In the genomic region with DNA sequence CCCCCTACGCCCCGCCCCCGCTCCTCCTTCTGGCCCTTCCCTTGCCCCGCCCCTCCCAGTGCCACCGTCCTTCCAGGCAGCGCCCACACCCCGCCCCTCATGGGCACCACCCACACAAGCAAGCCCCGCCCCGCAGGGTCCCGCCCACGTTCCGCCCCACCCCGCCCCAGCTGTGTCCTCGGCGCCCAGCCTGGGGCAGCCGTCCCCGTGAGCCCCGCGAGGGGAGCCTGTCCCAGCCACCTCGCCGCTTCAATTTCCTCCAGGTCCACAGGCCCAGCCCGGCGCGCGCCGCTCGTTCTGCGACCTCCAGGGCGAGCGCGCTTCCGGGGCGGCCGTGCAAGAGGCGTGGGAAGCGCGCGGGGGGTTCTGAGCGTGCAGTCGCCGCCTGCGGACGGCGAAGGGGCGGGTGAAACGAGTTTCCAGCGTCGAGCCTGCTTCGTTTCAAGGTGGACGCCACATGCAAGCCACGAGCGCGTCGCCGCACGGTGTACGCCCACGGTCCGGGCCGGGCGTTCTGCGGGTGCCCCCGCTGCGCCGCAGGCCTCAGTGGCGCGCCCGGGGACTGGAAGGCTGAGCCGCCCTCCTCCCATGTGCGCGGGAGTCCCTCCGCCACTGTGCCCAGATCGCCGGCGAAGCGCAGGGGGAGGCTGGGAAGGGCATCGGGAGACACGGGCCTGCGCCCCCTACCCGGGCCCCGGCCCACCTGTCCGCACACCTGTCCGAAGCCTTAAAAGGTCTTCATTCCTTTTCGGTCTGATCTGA, we compare ENCODE assay signal across 8 cellular contexts. TPM values are rescaled to one million over a fixed set of nuclear protein-coding genes. Genes with fewer than 3 reads are reported as not detected.
A peak's percentile ranks its signal among the peaks of the same experiment; 100 is the strongest.
DNase-seq lines count a peak whose midpoint lies in the region; ATAC-seq, FAIRE-seq and TF ChIP-seq lines count a peak whose summit lies in the region.

No MANE protein-coding gene starts in this region.

- FAIRE-seq in bronchial epithelial cell (lab: Jason Lieb, UNC) = no peak

- H3K4me3 ChIP-seq in HAP-1 (peak overlapping the region; percentile 19; the same call in 1 of the 2 replicates), bronchial epithelial cell (ENCODE audit: low read depth, low read length) (peak overlapping the region; percentile 47)

- no peak for ATAC-seq in HG03469 (IDR thresholded peaks at IDR 0.05; ENCODE audit: unreplicated experiment)

- H3K27ac ChIP-seq in VCaP = peak overlapping the region; percentile 53

- H3K4me1 ChIP-seq in HAP-1 = peaks cover 9% of the 10 kb centered on the region

- no peaks in the 10 kb centered on the region for H3K36me3 ChIP-seq in HAP-1 (replicated peaks)
- no peaks in the 10 kb centered on the region for H3K36me3 ChIP-seq in bronchial epithelial cell (ENCODE audit: control insufficient read depth, insufficient read depth, low read length)

- TF ChIP-seq CTCF in VCaP (conservative IDR thresholded peaks at IDR 0.05) (no peak), bronchial epithelial cell (IDR thresholded peaks at IDR 0.05; ENCODE audit: insufficient read depth, low read length, severe bottlenecking) (no peak)

- no peaks in the 10 kb centered on the region for H3K9me3 ChIP-seq in HAP-1

- in situ Hi-C loops in HAP-1 (cut with MboI; ENCODE audit: low sequenced_read_pairs) = no loop called here

- no peaks in the 10 kb centered on the region for H3K27me3 ChIP-seq in HAP-1 (ENCODE audit: low read depth)
- H3K27me3 ChIP-seq in bronchial epithelial cell (ENCODE audit: control insufficient read depth, insufficient read depth, low read length) = no peaks in the 10 kb centered on the region

- DNase-seq in GM04504 (ENCODE audit: low read depth) (peak; percentile 87), HAP-1 (ENCODE audit: low spot score in 2 of 2) (peak; percentile 82 to 98), NCI-H1092 (lab: John Stamatoyannopoulos, UW) (peak; percentile 66), bronchial epithelial cell (ENCODE audit: low read depth) (peak; percentile 54), islet precursor cell (peak; percentile 97)
- DNase-seq in stimulated activated CD4-positive, alpha-beta T cell treated with anti-CD3 and anti-CD28 coated beads, Interleukin-12 subunit alpha, Interleukin-12 subunit beta, amount 100 ng/mL, for 4 hours = peak; percentile 94

RNA-seq across cellular contexts. Expression of a gene that starts 10.8 kb away (rescaled TPM):
- total RNA-seq in bronchial epithelial cell = 14.2 and 15.0 TPM in 2 replicates

RNA-seq across cellular contexts. Expression of a gene that starts 22.7 kb away (rescaled TPM):
- total RNA-seq in bronchial epithelial cell = 8.4 and 9.2 TPM in 2 replicates
